ENCODE assay signal across 12 cellular contexts in genomic region chr7:50662059-50662689, GRCh38.
DNase-seq lines count a peak whose midpoint lies in the region; ATAC-seq and TF ChIP-seq lines count a peak whose summit lies in the region.
"Had no signal": no experiment of that assay in that cellular context is flagged by ENCODE, and none has a peak within 500 bp of the region (broad histone marks: within the 10 kb centered on the region; RNA-seq: fewer than 3 reads in every experiment).

No MANE protein-coding gene starts in this region.

- H3K36me3 Mint-ChIP-seq in activated T-helper 17 cell treated with anti-CD3 and anti-CD28 coated beads, Interleukin-2, amount 50 U/mL, for 72 hours (ENCODE audit: low read depth) = no peaks in the 10 kb centered on the region

- H3K9me3 Mint-ChIP-seq in activated T-helper 17 cell treated with anti-CD3 and anti-CD28 coated beads, Interleukin-2, amount 50 U/mL, for 72 hours = no peaks in the 10 kb centered on the region
- H3K9me3 Mint-ChIP-seq: activated T-cell treated with anti-CD3 and anti-CD28 coated beads, Interleukin-2, amount 50 U/mL, for 72 hours had no signal

- no peaks in the 10 kb centered on the region for H3K9me3 ChIP-seq in gastrocnemius medialis
- no peaks in the 10 kb centered on the region; the same call in 1 of the 2 replicates for H3K9me3 ChIP-seq in BE2C
- H3K9me3 ChIP-seq: suprapubic skin had no signal

- ATAC-seq in HG03196 (IDR thresholded peaks at IDR 0.05; ENCODE audit: unreplicated experiment) (peak; percentile 25), gastrocnemius medialis (no peak), HG02623 (IDR thresholded peaks at IDR 0.05; ENCODE audit: unreplicated experiment) (no peak)
- peak; percentile 42 for ATAC-seq in activated T-helper 17 cell treated with anti-CD3 and anti-CD28 coated beads, Interleukin-2, amount 50 U/mL, for 72 hours (replicated peaks)
- ATAC-seq: HepG2 had no signal

- in situ Hi-C loops in gastrocnemius medialis (cut with MboI; ENCODE audit: low sequenced_read_pairs in 4 of 4) = no loop called here

- H3K4me3 ChIP-seq in gastrocnemius medialis (no peak overlapping the region), BE2C (ENCODE audit: low read depth, low read length) (no peak overlapping the region)
- H3K4me3 ChIP-seq: suprapubic skin had no signal

- H3K4me1 ChIP-seq in gastrocnemius medialis = peaks cover 81 to 98% of the 10 kb centered on the region in 2 donors
- H3K4me1 ChIP-seq in BE2C = no peaks in the 10 kb centered on the region

- TF ChIP-seq CTCF in gastrocnemius medialis (IDR thresholded peaks at IDR 0.05 in 4 of 5, conservative IDR thresholded peaks at IDR 0.05 in 1 of 5) = no peak
- TF ChIP-seq CTCF in BE2C (IDR thresholded peaks at IDR 0.05; ENCODE audit: low read depth, low read length) = no peak

- peak overlapping the region; percentile 85 to 97 (median 92) for H3K27ac ChIP-seq in gastrocnemius medialis
- H3K27ac ChIP-seq: suprapubic skin had no signal

- no peak for TF ChIP-seq POLR2A in gastrocnemius medialis (IDR thresholded peaks at IDR 0.05)

- H3K36me3 ChIP-seq in gastrocnemius medialis = no peaks in the 10 kb centered on the region
- H3K36me3 ChIP-seq in BE2C = no peaks in the 10 kb centered on the region

- no peak overlapping the region for H3K27ac Mint-ChIP-seq in activated T-helper 17 cell treated with anti-CD3 and anti-CD28 coated beads, Interleukin-2, amount 50 U/mL, for 72 hours

- H3K27me3 ChIP-seq in gastrocnemius medialis (no peaks in the 10 kb centered on the region), BE2C (no peaks in the 10 kb centered on the region)
- H3K27me3 ChIP-seq: suprapubic skin had no signal

- peak overlapping the region; percentile 82 for H3K4me3 Mint-ChIP-seq in activated T-helper 17 cell treated with anti-CD3 and anti-CD28 coated beads, Interleukin-2, amount 50 U/mL, for 72 hours

- intact Hi-C loops in gastrocnemius medialis (cut with DNase I; ENCODE audit: low total_unique reads) = no loop called here

- peaks cover 2% of the 10 kb centered on the region for H3K27me3 Mint-ChIP-seq in activated T-helper 17 cell treated with anti-CD3 and anti-CD28 coated beads, Interleukin-2, amount 50 U/mL, for 72 hours

- DNase-seq in activated naive CD4-positive, alpha-beta T cell treated with Interleukin-2 at 50 U/mL for 16 hours = peak; percentile 12
- no peak for DNase-seq in activated naive CD4-positive, alpha-beta T cell treated with anti-CD3 and anti-CD28 coated beads, Interleukin-2, amount 50 U/mL, for 16 hours
- DNase-seq in gastrocnemius medialis (no peak), BE2C (no peak)
- no peak for DNase-seq in stimulated activated naive CD4-positive, alpha-beta T cell treated with Interleukin-2 at 50 U/mL for 16 hours (lab: John Stamatoyannopoulos, UW)
- DNase-seq: SW 1271 had no signal

- H3K4me1 Mint-ChIP-seq in activated T-helper 17 cell treated with anti-CD3 and anti-CD28 coated beads, Interleukin-2, amount 50 U/mL, for 72 hours = peaks cover 36% of the 10 kb centered on the region

Comparison
In these comparisons a context has a peak if more than half of its experiments do, and no peak if none do; other contexts are left out.
1. ATAC-seq: peak in HG03196 (single experiment) and activated T-helper 17 cell treated with anti-CD3 and anti-CD28 coated beads, Interleukin-2, amount 50 U/mL, for 72 hours (single experiment); none in gastrocnemius medialis (0 of 2) and HG02623 (single experiment).